ENCODE assay signal across 8 cellular contexts in the genomic region with DNA sequence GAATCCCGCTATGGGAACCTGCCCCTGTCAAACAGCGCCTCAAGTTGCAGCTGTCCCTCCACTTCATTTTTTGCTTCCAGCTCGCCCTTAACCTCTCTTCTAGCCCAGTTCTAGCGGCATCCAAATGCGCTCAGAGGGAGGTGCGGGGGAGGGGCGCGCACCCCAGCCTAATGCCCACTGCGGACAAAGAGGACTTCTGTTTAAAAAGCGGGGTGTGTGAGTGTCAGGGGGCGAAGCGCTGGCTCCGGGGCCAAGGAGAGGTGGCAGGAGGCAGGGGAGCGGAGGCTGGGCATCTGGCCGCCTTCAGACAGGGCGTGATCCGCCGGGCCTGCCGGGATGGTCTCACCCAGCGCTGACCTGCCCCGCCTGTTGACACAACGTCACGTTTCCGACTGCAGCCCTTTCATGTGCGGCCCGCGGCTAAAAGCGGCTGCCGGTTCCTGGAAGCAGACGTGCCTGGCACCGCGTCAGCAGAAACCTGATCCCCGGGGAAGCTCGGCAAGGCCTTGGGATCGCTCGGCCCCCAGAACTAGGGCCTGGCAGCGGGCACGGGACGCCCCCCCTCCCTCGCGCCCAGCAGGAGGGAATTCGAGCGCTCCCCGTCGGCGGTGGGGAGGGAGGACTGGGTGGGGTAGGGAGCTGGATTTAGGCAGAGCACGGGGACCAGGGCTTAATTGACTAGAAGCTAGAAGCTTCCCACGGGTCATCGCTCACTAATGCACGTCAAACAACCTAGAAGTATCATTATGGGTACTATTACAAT. TPM values are rescaled to one million over a fixed set of nuclear protein-coding genes. Genes with fewer than 3 reads are reported as not detected.
A peak's percentile ranks its signal among the peaks of the same experiment; 100 is the strongest.
DNase-seq lines count a peak whose midpoint lies in the region; ATAC-seq and TF ChIP-seq lines count a peak whose summit lies in the region.

No MANE protein-coding gene starts in this region.

- H3K27me3 Mint-ChIP-seq in GM23338 (ENCODE audit: insufficient read depth, low read depth, poor library complexity) (peaks cover 21% of the 10 kb centered on the region), osteocyte (ENCODE audit: unreplicated experiment) (no peaks in the 10 kb centered on the region)
- H3K27me3 Mint-ChIP-seq in activated naive CD8-positive, alpha-beta T cell treated with anti-CD3 and anti-CD28 coated beads for 36 hours, result peaks cover 13% of the 10 kb centered on the region

- 0 out of 2 replicates have a peak, but pooled peaks cover 7% of the 10 kb centered on the region for H3F3A ChIP-seq in GM23338 (replicated peaks; ENCODE audit: low read depth)

- H3K27ac ChIP-seq in GM23338 (ENCODE audit: low read depth) (no peak overlapping the region), tibial nerve (peak overlapping the region; percentile 91 to 98 (median 97))

- H3K4me3 ChIP-seq in GM23338 (peak overlapping the region; percentile 68), tibial nerve (peak overlapping the region; percentile 21 to 54 (median 48))

- peak in 1 of 2 donors; percentile 52 for TF ChIP-seq POLR2A in tibial nerve (IDR thresholded peaks at IDR 0.05)

- peak overlapping the region; percentile 92 for H3K4me2 ChIP-seq in GM23338

- in situ Hi-C loops in SK-MEL-5 (cut with HindIII; ENCODE audit: low pct_unique_long_range_greater_than_20kb, low sequenced_read_pairs), result no loop called here

- H3K9me3 ChIP-seq in tibial nerve, result no peaks in the 10 kb centered on the region

- H3K4me1 ChIP-seq in GM23338 (ENCODE audit: insufficient read depth), result peaks cover 16% of the 10 kb centered on the region
- H3K4me1 ChIP-seq in tibial nerve, result peaks cover 0 to 83% (median 53%) of the 10 kb centered on the region in 4 donors

- DNase-seq in GF-D8 (lab: John Stamatoyannopoulos, UW), result peak; percentile 80
- DNase-seq in GM23338 (ENCODE audit: low spot score), result peak; percentile 97
- peak; percentile 70 to 74 for DNase-seq in Kasumi-1 (lab: John Stamatoyannopoulos, UW)
- DNase-seq in SK-MEL-5 (ENCODE audit: low read depth, low spot score), result peak; percentile 97
- peak; percentile 82 for DNase-seq in activated naive CD8-positive, alpha-beta T cell treated with anti-CD3 and anti-CD28 coated beads for 36 hours
- DNase-seq in head of caudate nucleus, result peak; percentile 46 to 86 (median 68)
- peak; percentile 97 for DNase-seq in osteocyte (ENCODE audit: extremely low spot score, unreplicated experiment)
- peak; percentile 88 to 90 for DNase-seq in tibial nerve (ENCODE audit: low spot score in 2 of 2)

- H3K79me2 ChIP-seq in GM23338 (replicated peaks; ENCODE audit: insufficient read depth), result no peaks in the 10 kb centered on the region

- H3K4me1 Mint-ChIP-seq in GM23338, result peaks cover 15% of the 10 kb centered on the region
- peaks cover 55% of the 10 kb centered on the region for H3K4me1 Mint-ChIP-seq in activated naive CD8-positive, alpha-beta T cell treated with anti-CD3 and anti-CD28 coated beads for 36 hours
- peaks cover 63% of the 10 kb centered on the region for H3K4me1 Mint-ChIP-seq in osteocyte (ENCODE audit: unreplicated experiment)

- peak overlapping the region; percentile 98 for H2AFZ ChIP-seq in GM23338

- no peak overlapping the region for H3K27ac Mint-ChIP-seq in GM23338
- peak overlapping the region; percentile 83 for H3K27ac Mint-ChIP-seq in activated naive CD8-positive, alpha-beta T cell treated with anti-CD3 and anti-CD28 coated beads for 36 hours
- peak overlapping the region; percentile 76 for H3K27ac Mint-ChIP-seq in osteocyte (ENCODE audit: unreplicated experiment)

- H3K9me3 Mint-ChIP-seq in GM23338, result no peaks in the 10 kb centered on the region
- no peaks in the 10 kb centered on the region for H3K9me3 Mint-ChIP-seq in activated naive CD8-positive, alpha-beta T cell treated with anti-CD3 and anti-CD28 coated beads for 36 hours
- no peaks in the 10 kb centered on the region for H3K9me3 Mint-ChIP-seq in osteocyte (ENCODE audit: unreplicated experiment)

- no peaks in the 10 kb centered on the region for H4K20me1 ChIP-seq in GM23338 (replicated peaks; ENCODE audit: insufficient read depth)

- H3K4me3 Mint-ChIP-seq in GM23338 (peak overlapping the region; percentile 65), osteocyte (ENCODE audit: unreplicated experiment) (peak overlapping the region; percentile 60)
- peak overlapping the region; percentile 75 for H3K4me3 Mint-ChIP-seq in activated naive CD8-positive, alpha-beta T cell treated with anti-CD3 and anti-CD28 coated beads for 36 hours

- WGBS in tibial nerve, 2 donors, result 1 to 2% methylated on average over 31 to 47 of the region's 50 CpGs

- TF ChIP-seq CTCF in GM23338 (conservative IDR thresholded peaks at IDR 0.05; ENCODE audit: low read depth in 2 of 2) (no peak), osteocyte (IDR thresholded peaks at IDR 0.05) (no peak), tibial nerve (IDR thresholded peaks at IDR 0.05) (peak in 1 of 5 experiments; percentile 38)

- TF ChIP-seq EP300 in tibial nerve (IDR thresholded peaks at IDR 0.05), result peak; percentile 96 to 99

- no peaks in the 10 kb centered on the region for H3K9me2 ChIP-seq in GM23338 (ENCODE audit: insufficient read depth)

- intact Hi-C loops in head of caudate nucleus (cut with DNase I), result loop anchor here (5.0 kb wide), 1 partner anchor 41 kb away; no protein-coding TSS in a partner anchor

- H3K36me3 Mint-ChIP-seq in GM23338 (ENCODE audit: low read depth) (peaks cover 4% of the 10 kb centered on the region; the same call in 2 of the 3 replicates), osteocyte (ENCODE audit: unreplicated experiment) (peaks cover 21% of the 10 kb centered on the region)
- peaks cover 41% of the 10 kb centered on the region for H3K36me3 Mint-ChIP-seq in activated naive CD8-positive, alpha-beta T cell treated with anti-CD3 and anti-CD28 coated beads for 36 hours

- H3K36me3 ChIP-seq in GM23338 (ENCODE audit: insufficient read depth) (no peaks in the 10 kb centered on the region), tibial nerve (peaks cover 0 to 9% (median 0%) of the 10 kb centered on the region in 3 donors)

- peak; percentile 93 for ATAC-seq in GM23338

- H3K27me3 ChIP-seq in GM23338 (ENCODE audit: insufficient read depth) (peaks cover 31% of the 10 kb centered on the region), tibial nerve (no peaks in the 10 kb centered on the region)

TF ChIP-seq in GM23338, 12 proteins besides CTCF, POLR2A, EP300 and RAD21:
- TF ChIP-seq EZH2 (IDR thresholded peaks at IDR 0.05; ENCODE audit: low read depth, unreplicated experiment), result no peak
- peak; percentile 88 for TF ChIP-seq CREB1 (CRISPR knock-in tag; IDR thresholded peaks at IDR 0.05; ENCODE audit: low read depth)
- TF ChIP-seq POLR2AphosphoS5 (IDR thresholded peaks at IDR 0.05; ENCODE audit: low read depth), result no peak; the same call in 1 of the 2 replicates
- TF ChIP-seq, protein P1, sequence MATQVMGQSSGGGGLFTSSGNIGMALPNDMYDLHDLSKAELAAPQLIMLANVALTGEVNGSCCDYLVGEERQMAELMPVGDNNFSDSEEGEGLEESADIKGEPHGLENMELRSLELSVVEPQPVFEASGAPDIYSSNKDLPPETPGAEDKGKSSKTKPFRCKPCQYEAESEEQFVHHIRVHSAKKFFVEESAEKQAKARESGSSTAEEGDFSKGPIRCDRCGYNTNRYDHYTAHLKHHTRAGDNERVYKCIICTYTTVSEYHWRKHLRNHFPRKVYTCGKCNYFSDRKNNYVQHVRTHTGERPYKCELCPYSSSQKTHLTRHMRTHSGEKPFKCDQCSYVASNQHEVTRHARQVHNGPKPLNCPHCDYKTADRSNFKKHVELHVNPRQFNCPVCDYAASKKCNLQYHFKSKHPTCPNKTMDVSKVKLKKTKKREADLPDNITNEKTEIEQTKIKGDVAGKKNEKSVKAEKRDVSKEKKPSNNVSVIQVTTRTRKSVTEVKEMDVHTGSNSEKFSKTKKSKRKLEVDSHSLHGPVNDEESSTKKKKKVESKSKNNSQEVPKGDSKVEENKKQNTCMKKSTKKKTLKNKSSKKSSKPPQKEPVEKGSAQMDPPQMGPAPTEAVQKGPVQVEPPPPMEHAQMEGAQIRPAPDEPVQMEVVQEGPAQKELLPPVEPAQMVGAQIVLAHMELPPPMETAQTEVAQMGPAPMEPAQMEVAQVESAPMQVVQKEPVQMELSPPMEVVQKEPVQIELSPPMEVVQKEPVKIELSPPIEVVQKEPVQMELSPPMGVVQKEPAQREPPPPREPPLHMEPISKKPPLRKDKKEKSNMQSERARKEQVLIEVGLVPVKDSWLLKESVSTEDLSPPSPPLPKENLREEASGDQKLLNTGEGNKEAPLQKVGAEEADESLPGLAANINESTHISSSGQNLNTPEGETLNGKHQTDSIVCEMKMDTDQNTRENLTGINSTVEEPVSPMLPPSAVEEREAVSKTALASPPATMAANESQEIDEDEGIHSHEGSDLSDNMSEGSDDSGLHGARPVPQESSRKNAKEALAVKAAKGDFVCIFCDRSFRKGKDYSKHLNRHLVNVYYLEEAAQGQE (IDR thresholded peaks at IDR 0.05; ENCODE audit: unreplicated experiment), result no peak

RNA-seq across cellular contexts. Expression of a gene that starts 7.6 kb away (rescaled TPM):
- total RNA-seq in GM23338 (2014; rRNA removed; shearing (Covaris generic)), result 1.7 and 2.2 TPM in 2 replicates
- polyA plus RNA-seq in GM23338 (2016; fragmentation: Nextera tagmentation; extraction: Ambion mirVana), result 1.7 and 2.0 TPM in 2 replicates
- 61.3 and 81.0 TPM in 2 replicates for total RNA-seq in SK-MEL-5 (2014; rRNA removed; shearing (Covaris generic))
- polyA plus RNA-seq in SK-MEL-5 (2015; cell fraction: cytosol; rRNA removed), result 114 and 135 TPM in 2 replicates
- polyA plus RNA-seq in SK-MEL-5 (2015; cell fraction: nucleus; rRNA removed), result 98.2 and 128 TPM in 2 replicates
- 100 to 1,000 TPM; 292 to 294 TPM for total RNA-seq in activated naive CD8-positive, alpha-beta T cell treated with anti-CD3 and anti-CD28 coated beads for 36 hours
- total RNA-seq in osteocyte, result 34.1 TPM in 2 replicates
- total RNA-seq in tibial nerve, result 10 to 100 TPM; 44.1 to 61.4 (median 53.7) TPM

Comparison
In these comparisons a context has a peak if more than half of its experiments do, and no peak if none do; other contexts are left out.
1. RNA of a gene that starts 7.6 kb away (total RNA-seq): 292 to 294 TPM in activated naive CD8-positive, alpha-beta T cell treated with anti-CD3 and anti-CD28 coated beads for 36 hours, 61.3 to 81.0 TPM in SK-MEL-5, 44.1 to 61.4 TPM in tibial nerve and 34.1 TPM in osteocyte; 1.7 to 2.2 TPM in GM23338; every median in the first group is over 10 times any median in the second.
2. Peak in every context shown above with its lines, with median percentiles within 50 percentile points of each other: DNase-seq and H3K4me3 Mint-ChIP-seq.